9 cellular contexts compared by ENCODE assay signal in genomic region chr17:46771601-46772012, GRCh38. TPM values are rescaled to one million over a fixed set of nuclear protein-coding genes. Genes with fewer than 3 reads are reported as not detected.
DNase-seq lines count a peak whose midpoint lies in the region; ATAC-seq, FAIRE-seq and TF ChIP-seq lines count a peak whose summit lies in the region.
"Had no signal": no experiment of that assay in that cellular context is flagged by ENCODE, and none has a peak within 500 bp of the region (broad histone marks: within the 10 kb centered on the region; RNA-seq: fewer than 3 reads in every experiment).

No MANE protein-coding gene starts in this region.

- no peaks in the 10 kb centered on the region for H3K4me1 ChIP-seq in RWPE2 (ENCODE audit: insufficient read depth, poor library complexity, severe bottlenecking)

- H3K36me3 ChIP-seq in RWPE2 (ENCODE audit: low read depth) = no peaks in the 10 kb centered on the region

- H3K9me3 ChIP-seq in RWPE2 (ENCODE audit: severe bottlenecking) = no peaks in the 10 kb centered on the region

- H3K27ac ChIP-seq in RWPE2 (ENCODE audit: poor library complexity, severe bottlenecking) = peak overlapping the region; percentile 57

- peak overlapping the region; percentile 79 for H3K4me3 Mint-ChIP-seq in progenitor cell of endocrine pancreas (ENCODE audit: low read depth)

- CTCF ChIA-PET in AG04449 (lab: Yijun Ruan, JAX) = interaction anchor here (0.9 to 1.4 kb wide), 2 partner anchors 21 to 62 kb away, joined by 3 to 4 read pairs; no protein-coding TSS in a partner anchor

- ATAC-seq in RWPE2 (ENCODE audit: low read depth) (no peak; the same call in 2 of the 3 replicates), GM18873 (IDR thresholded peaks at IDR 0.05; ENCODE audit: low FRiP score, unreplicated experiment) (no peak)

- peaks cover 9% of the 10 kb centered on the region for H3K27me3 Mint-ChIP-seq in progenitor cell of endocrine pancreas

- H3K36me3 Mint-ChIP-seq in progenitor cell of endocrine pancreas (ENCODE audit: insufficient read depth) = peaks cover 2% of the 10 kb centered on the region

- FAIRE-seq in GM18507 (lab: Jason Lieb, UNC) = no peak
- FAIRE-seq: endometrium had no signal

- no peak overlapping the region for H3K27ac Mint-ChIP-seq in progenitor cell of endocrine pancreas

- POLR2A ChIA-PET in AG04449 (lab: Yijun Ruan, JAX) = no interaction called here

- H3K9me3 Mint-ChIP-seq in progenitor cell of endocrine pancreas (ENCODE audit: low read depth) = no peaks in the 10 kb centered on the region

- peaks cover 10% of the 10 kb centered on the region for H3K4me1 Mint-ChIP-seq in progenitor cell of endocrine pancreas (ENCODE audit: low read depth)

- peak overlapping the region; percentile 55 for H3K4me3 ChIP-seq in AG04449 (ENCODE audit: low read depth, low read length)
- H3K4me3 ChIP-seq in RWPE2 (ENCODE audit: severe bottlenecking) = peak overlapping the region; percentile 60
- H3K4me3 ChIP-seq in fibroblast of the aortic adventitia (ENCODE audit: low read depth, low read length) = peak overlapping the region; percentile 59

- DNase-seq in AG04449 (ENCODE audit: low read depth, low spot score) (no peak), GM18507 (ENCODE audit: extremely low spot score, insufficient read length, low read depth) (peak; percentile 20), RWPE2 (ENCODE audit: low spot score) (no peak), fibroblast of the aortic adventitia (ENCODE audit: low read depth) (no peak), progenitor cell of endocrine pancreas (ENCODE audit: low spot score, unreplicated experiment) (no peak), OCI-M2 (lab: John Stamatoyannopoulos, UW; ENCODE audit: unreplicated experiment) (no peak), MV-4-11 (lab: John Stamatoyannopoulos, UW) (no peak)

- no peaks in the 10 kb centered on the region for H3K27me3 ChIP-seq in RWPE2 (ENCODE audit: insufficient read depth, poor library complexity, severe bottlenecking)

- TF ChIP-seq CTCF in AG04449 (IDR thresholded peaks at IDR 0.05; ENCODE audit: insufficient read depth, low read length, missing control alignments) = no peak
- TF ChIP-seq CTCF in RWPE2 (IDR thresholded peaks at IDR 0.05; ENCODE audit: poor library complexity, severe bottlenecking) = no peak
- TF ChIP-seq CTCF in fibroblast of the aortic adventitia (IDR thresholded peaks at IDR 0.05; ENCODE audit: insufficient read depth, low read length) = no peak
- no peak for TF ChIP-seq CTCF in progenitor cell of endocrine pancreas (IDR thresholded peaks at IDR 0.05; ENCODE audit: unreplicated experiment)

RNA-seq across cellular contexts. Expression of gene WNT3, which starts 46.9 kb away (rescaled TPM):
- total RNA-seq in fibroblast of the aortic adventitia (ENCODE audit: low replicate concordance) (0.63 and 0.65 TPM in 2 replicates), progenitor cell of endocrine pancreas (7.2 and 8.1 TPM in 2 replicates)
